8 cellular contexts compared by ENCODE assay signal in the genomic region with DNA sequence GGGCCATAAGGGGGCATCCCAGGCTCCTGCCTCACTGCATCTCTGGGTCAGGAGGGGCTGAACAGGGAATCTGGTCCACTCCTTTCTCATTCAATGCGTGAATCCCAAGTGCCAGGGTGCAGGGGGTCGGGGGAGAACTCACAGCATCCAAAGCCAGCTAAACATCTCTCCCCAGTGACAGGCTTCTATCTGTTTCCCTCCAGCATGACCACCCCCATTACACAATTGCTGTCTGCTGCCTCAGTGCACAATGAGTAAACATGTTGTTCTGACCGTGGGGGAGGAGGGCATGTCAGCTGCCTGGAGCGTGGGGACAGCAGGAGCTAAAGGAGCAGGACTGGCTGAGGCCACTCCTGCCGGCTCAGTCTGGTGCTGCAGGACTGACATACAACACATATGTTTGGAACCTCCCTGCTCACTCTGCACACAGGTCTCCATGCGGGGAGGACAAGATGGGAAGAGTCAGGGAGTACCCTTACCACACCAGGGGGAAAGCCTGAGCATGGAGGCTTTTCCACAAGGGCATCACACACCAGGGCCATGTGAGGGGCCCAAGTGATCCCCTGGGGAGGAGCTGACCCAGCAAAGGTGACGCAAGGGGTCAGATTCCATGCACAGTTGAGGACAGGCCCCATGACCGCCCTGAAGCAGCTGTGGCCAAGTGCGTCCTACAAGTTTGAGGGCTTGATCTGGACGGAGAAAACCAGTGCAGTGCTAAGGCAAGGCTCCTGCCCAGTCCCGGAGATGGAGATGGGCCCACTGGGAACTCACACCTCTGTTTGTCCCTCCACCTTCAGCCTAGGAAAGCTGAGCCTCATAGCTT. TPM values are rescaled to one million over a fixed set of nuclear protein-coding genes. Genes with fewer than 3 reads are reported as not detected.
A peak's percentile ranks its signal among the peaks of the same experiment; 100 is the strongest.
DNase-seq lines count a peak whose midpoint lies in the region; ATAC-seq and TF ChIP-seq lines count a peak whose summit lies in the region.

No MANE protein-coding gene starts in this region.

- H3K36me3 Mint-ChIP-seq in CD4-positive, alpha-beta T cell (ENCODE audit: low read depth) = peaks cover 5% of the 10 kb centered on the region

- DNase-seq in CD4-positive, alpha-beta T cell = no peak
- DNase-seq in PC-3 (no peak), fibroblast of peridontal ligament (ENCODE audit: extremely low read depth) (peak; percentile 41), nucleus accumbens (lab: John Stamatoyannopoulos, UW) (peak in 54 of 56 donors; percentile 55 to 95 (median 85)), activated gamma-delta T cell (lab: John Stamatoyannopoulos, UW) (no peak)

- H3K4me3 ChIP-seq in PC-3 (ENCODE audit: low read length) = peak overlapping the region; percentile 67

- H3K9ac ChIP-seq in PC-3 (ENCODE audit: low read length) = no peak overlapping the region

- H3K79me2 ChIP-seq in PC-3 (ENCODE audit: low read length) = peaks cover 34% of the 10 kb centered on the region

- no peaks in the 10 kb centered on the region for H3K9me2 ChIP-seq in PC-3 (replicated peaks; ENCODE audit: low read length)

- no peaks in the 10 kb centered on the region for H3K36me3 ChIP-seq in PC-3 (ENCODE audit: low read depth, low read length)

- no peak overlapping the region for H3K27ac ChIP-seq in CD4-positive, alpha-beta T cell (ENCODE audit: low read depth, low read length)
- H3K27ac ChIP-seq in PC-3 (ENCODE audit: low read length) = no peak overlapping the region

- H3K9me3 Mint-ChIP-seq in CD4-positive, alpha-beta T cell = no peaks in the 10 kb centered on the region

- peak overlapping the region; percentile 45 for H3K27ac Mint-ChIP-seq in CD4-positive, alpha-beta T cell

- no TSS peak for BruUV-seq in PC-3 (replicated peaks; lab: Mats Ljungman, UMichigan)

- TF ChIP-seq CTCF in CD4-positive, alpha-beta T cell (IDR thresholded peaks at IDR 0.05) = no peak
- no peak for TF ChIP-seq CTCF in PC-3 (conservative IDR thresholded peaks at IDR 0.05; ENCODE audit: low read depth, low read length)

- peaks cover 21% of the 10 kb centered on the region for H3K4me1 Mint-ChIP-seq in CD4-positive, alpha-beta T cell (ENCODE audit: low read depth)

- H3K4me2 ChIP-seq in PC-3 (ENCODE audit: low read length) = peak overlapping the region; percentile 89

- H2AFZ ChIP-seq in PC-3 (ENCODE audit: low read length) = no peak overlapping the region

- H3K4me3 Mint-ChIP-seq in CD4-positive, alpha-beta T cell = peak overlapping the region; percentile 81

- peaks cover 66% of the 10 kb centered on the region for H3K4me1 ChIP-seq in PC-3 (ENCODE audit: insufficient read depth, low read length)

- H3K27me3 ChIP-seq in CD4-positive, alpha-beta T cell (ENCODE audit: control insufficient read depth, insufficient read depth, low read length) = no peaks in the 10 kb centered on the region
- H3K27me3 ChIP-seq in PC-3 (ENCODE audit: low read length) = no peaks in the 10 kb centered on the region

- no peaks in the 10 kb centered on the region for H4K20me1 ChIP-seq in PC-3 (ENCODE audit: low read length)

- intact Hi-C loops in CD4-positive, alpha-beta T cell (cut with DNase I, micrococcal nuclease) = loop anchor here in 1 of 2 experiments (5.0 kb wide), 1 partner anchor 576 kb away; the partner anchor contains the start of gene ATF7
- intact Hi-C loops in PC-3 (cut with micrococcal nuclease) = no loop called here

- POLR2A ChIA-PET in CD4-positive, alpha-beta T cell (lab: Charles Lee) = interaction anchor here (0.7 kb wide), 1 partner anchor 12 kb away, joined by 3 read pairs; no protein-coding TSS in a partner anchor
- POLR2A ChIA-PET in PC-3 (lab: Charles Lee; ENCODE audit: unreplicated experiment) = no interaction called here

- CTCF ChIA-PET in CD4-positive, alpha-beta T cell (lab: Charles Lee) = interaction anchor here (1.1 kb wide), 1 partner anchor 274 kb away, joined by 3 read pairs; no protein-coding TSS in a partner anchor
- CTCF ChIA-PET in PC-3 (lab: Charles Lee) = interaction anchor here (0.6 kb wide), 1 partner anchor 70 kb away, joined by 4 read pairs; no protein-coding TSS in a partner anchor

- H3F3A ChIP-seq in PC-3 (ENCODE audit: low read length, unreplicated experiment) = peaks cover 5% of the 10 kb centered on the region

- no peaks in the 10 kb centered on the region for H3K27me3 Mint-ChIP-seq in CD4-positive, alpha-beta T cell

- H3K9me3 ChIP-seq in CD4-positive, alpha-beta T cell (ENCODE audit: control insufficient read depth, low read length) = no peaks in the 10 kb centered on the region
- no peaks in the 10 kb centered on the region for H3K9me3 ChIP-seq in PC-3 (ENCODE audit: low read length)

- ATAC-seq in CD4-positive, alpha-beta T cell (ENCODE audit: poor library complexity) = no peak
- ATAC-seq in PC-3 (no peak), HG02759 (IDR thresholded peaks at IDR 0.05; ENCODE audit: unreplicated experiment) (no peak), HG03097 (IDR thresholded peaks at IDR 0.05; ENCODE audit: low FRiP score, unreplicated experiment) (no peak), HG03045 (IDR thresholded peaks at IDR 0.05; ENCODE audit: unreplicated experiment) (no peak)

RNA-seq across cellular contexts. Expression of gene TNS2, which starts 1.4 kb away (rescaled TPM):
- total RNA-seq in CD4-positive, alpha-beta T cell = 1 to 10 TPM; 2.3 to 3.0 TPM
- 13.1 and 30.3 TPM in 2 replicates for total RNA-seq in PC-3 (2014; rRNA removed)

RNA-seq across cellular contexts. Expression of gene SPRYD3, which starts 27.9 kb away (rescaled TPM):
- total RNA-seq in CD4-positive, alpha-beta T cell = 10 to 100 TPM; 17.7 to 21.0 TPM
- total RNA-seq in PC-3 (2014; rRNA removed) = 18.5 and 24.1 TPM in 2 replicates

RNA-seq across cellular contexts. Expression of gene EIF4B, which starts 45.0 kb away (rescaled TPM):
- 100 to 1,000 TPM; 794 to 806 TPM for total RNA-seq in CD4-positive, alpha-beta T cell
- 424 and 434 TPM in 2 replicates for total RNA-seq in PC-3 (2014; rRNA removed)

RNA-seq across cellular contexts. Expression of gene IGFBP6, which starts 46.2 kb away (rescaled TPM):
- under 1 TPM in 1 of 2 experiments, not detected in 1; 0.49 TPM for total RNA-seq in CD4-positive, alpha-beta T cell
- total RNA-seq in PC-3 (2014; rRNA removed) = 256 and 299 TPM in 2 replicates

RNA-seq across cellular contexts. Expression of gene SOAT2, which starts 52.0 kb away (rescaled TPM):
- total RNA-seq in CD4-positive, alpha-beta T cell = under 1 TPM; 0.22 to 0.49 TPM
- total RNA-seq in PC-3 (2014; rRNA removed) = 0.07 and 0.86 TPM in 2 replicates

Comparison
In these comparisons a context has a peak if more than half of its experiments do, and no peak if none do; other contexts are left out.
1. DNase-seq: peak in fibroblast of peridontal ligament (single experiment) and nucleus accumbens (54 of 56); none in CD4-positive, alpha-beta T cell (0 of 10), PC-3 (single experiment) and activated gamma-delta T cell (single experiment).